8 cellular contexts compared by ENCODE assay signal in genomic region chr7:85185355-85186082, GRCh38. TPM values are rescaled to one million over a fixed set of nuclear protein-coding genes. Genes with fewer than 3 reads are reported as not detected.
A peak's percentile ranks its signal among the peaks of the same experiment; 100 is the strongest.
DNase-seq lines count a peak whose midpoint lies in the region; ATAC-seq and TF ChIP-seq lines count a peak whose summit lies in the region.

No MANE protein-coding gene starts in this region.

- intact Hi-C loops in dorsolateral prefrontal cortex (cut with DNase I) (loop anchor here (5.0 kb wide), 3 partner anchors 47 to 367 kb away; no protein-coding TSS in a partner anchor), lower lobe of right lung (cut with DNase I) (no loop called here)

- peak; percentile 10 for DNase-seq in NCI-H446 treated with DMSO at 0.1 percent for 48 hours (lab: John Stamatoyannopoulos, UW)
- DNase-seq in dorsolateral prefrontal cortex, result peak in 9 of 10 donors; percentile 6 to 64 (median 41)
- peak; percentile 43 for DNase-seq in lower lobe of right lung
- peak; percentile 49 to 58 for DNase-seq in tibial nerve (ENCODE audit: low spot score in 2 of 2)
- no peak for DNase-seq in cerebellar nuclear complex (lab: John Stamatoyannopoulos, UW)

- peak; percentile 53 to 64 for ATAC-seq in lower lobe of right lung
- ATAC-seq in HG03097 (IDR thresholded peaks at IDR 0.05; ENCODE audit: low FRiP score, unreplicated experiment), result no peak
- no peak for ATAC-seq in HG03342 (IDR thresholded peaks at IDR 0.05; ENCODE audit: unreplicated experiment)

- H3K9me3 ChIP-seq in lower lobe of right lung, result no peaks in the 10 kb centered on the region
- no peaks in the 10 kb centered on the region for H3K9me3 ChIP-seq in tibial nerve

- no peak for TF ChIP-seq POLR2A in tibial nerve (IDR thresholded peaks at IDR 0.05)

- H3K4me1 ChIP-seq in lower lobe of right lung, result no peaks in the 10 kb centered on the region
- H3K4me1 ChIP-seq in tibial nerve, result peaks cover 0 to 20% (median 2%) of the 10 kb centered on the region in 4 donors

- H3K36me3 ChIP-seq in lower lobe of right lung (no peaks in the 10 kb centered on the region), tibial nerve (no peaks in the 10 kb centered on the region)

- peak overlapping the region; percentile 33 for H3K4me3 ChIP-seq in GM08714 (ENCODE audit: low read length)
- H3K4me3 ChIP-seq in dorsolateral prefrontal cortex, result peak overlapping the region; percentile 40 to 78 (median 65)
- H3K4me3 ChIP-seq in lower lobe of right lung, result peak overlapping the region; percentile 56
- peak overlapping the region; percentile 40 to 69 (median 60) for H3K4me3 ChIP-seq in tibial nerve

- 0 to 1% methylated on average over 42 of the region's 42 CpGs for WGBS in tibial nerve, 2 donors

- H3K27me3 ChIP-seq in dorsolateral prefrontal cortex (peaks cover 0 to 3% (median 0%) of the 10 kb centered on the region in 45 donors), lower lobe of right lung (ENCODE audit: low read depth) (peaks cover 15% of the 10 kb centered on the region), tibial nerve (no peaks in the 10 kb centered on the region)

- TF ChIP-seq EP300 in tibial nerve (IDR thresholded peaks at IDR 0.05), result no peak

- H3K27ac ChIP-seq in dorsolateral prefrontal cortex (peak overlapping the region in 16 of 59 donors; percentile 0 to 64 (median 28)), lower lobe of right lung (peak overlapping the region; percentile 62), tibial nerve (peak overlapping the region; percentile 11 to 78 (median 75))

- TF ChIP-seq CTCF in dorsolateral prefrontal cortex (IDR thresholded peaks at IDR 0.05 in 54 of 56, conservative IDR thresholded peaks at IDR 0.05 in 2 of 56; ENCODE audit: low read depth in 1 of 56, partially characterized antibody in 56 of 56) (peak in 7 of 56 donors; percentile 5 to 15 (median 14)), lower lobe of right lung (IDR thresholded peaks at IDR 0.05) (no peak), tibial nerve (IDR thresholded peaks at IDR 0.05) (peak in 1 of 5 experiments; percentile 29)

RNA-seq across cellular contexts. Expression of gene SEMA3D, which starts 1.3 kb away (rescaled TPM):
- total RNA-seq in dorsolateral prefrontal cortex (10 to 100 TPM in 14 of 120 experiments, 1 to 10 TPM in 106; 2.4 to 14.7 (median 6.6) TPM), lower lobe of right lung (8.0 TPM), tibial nerve (10 to 100 TPM in 2 of 4 donors, 1 to 10 TPM in 2; 4.8 to 12.7 (median 9.8) TPM)

Comparison
In these comparisons a context has a peak if more than half of its experiments do, and no peak if none do; other contexts are left out.
1. DNase-seq: peak in NCI-H446 treated with DMSO at 0.1 percent for 48 hours (single experiment), dorsolateral prefrontal cortex (9 of 10), lower lobe of right lung (single experiment) and tibial nerve (2 of 2); none in cerebellar nuclear complex (0 of 2).
2. ATAC-seq: peak in lower lobe of right lung (2 of 2); none in HG03097 (single experiment) and HG03342 (single experiment).
3. Peak in every context shown above with its lines, with median percentiles within 50 percentile points of each other: H3K4me3 ChIP-seq.